In genomic region chr12:16020034-16020433, GRCh38 we compare ENCODE assay signal across 17 cellular contexts.
"Had no signal": no experiment of that assay in that cellular context is flagged by ENCODE, and none has a peak within 500 bp of the region (broad histone marks: within the 10 kb centered on the region; RNA-seq: fewer than 3 reads in every experiment).

No MANE protein-coding gene starts in this region.

- H3K4me1 ChIP-seq: adrenal gland, tibial artery, uterus had no signal

- H3K27ac ChIP-seq: adrenal gland, hepatocyte, neutrophil, tibial artery, uterus had no signal

- H3K27ac Mint-ChIP-seq: activated CD4-positive, alpha-beta T cell treated with anti-CD3 and anti-CD28 coated beads for 36 hours; activated CD8-positive, alpha-beta T cell treated with anti-CD3 and anti-CD28 coated beads for 36 hours; naive B cell; stimulated activated memory B cell treated with anti-CD40 and anti-IgM and Interleukin-4, amounts not matched to agents 10 μg/mL and 1 μg/mL and 100 μg/mL, for 72 hours had no signal

- H3K27me3 ChIP-seq: adrenal gland, hepatocyte, neutrophil, tibial artery, uterus had no signal

- H3K4me3 Mint-ChIP-seq: activated CD4-positive, alpha-beta T cell treated with anti-CD3 and anti-CD28 coated beads for 36 hours; activated CD8-positive, alpha-beta T cell treated with anti-CD3 and anti-CD28 coated beads for 36 hours; activated T-cell treated with anti-CD3 and anti-CD28 coated beads, Interleukin-2, amount 50 U/mL, for 4 hours; naive B cell; stimulated activated memory B cell treated with anti-CD40 and anti-IgM and Interleukin-4, amounts not matched to agents 10 μg/mL and 1 μg/mL and 100 μg/mL, for 72 hours had no signal

- H3K4me3 ChIP-seq: adrenal gland, hepatocyte, tibial artery, uterus had no signal

- H3K27me3 Mint-ChIP-seq: activated CD4-positive, alpha-beta T cell treated with anti-CD3 and anti-CD28 coated beads for 36 hours; activated CD8-positive, alpha-beta T cell treated with anti-CD3 and anti-CD28 coated beads for 36 hours; naive B cell; stimulated activated memory B cell treated with anti-CD40 and anti-IgM and Interleukin-4, amounts not matched to agents 10 μg/mL and 1 μg/mL and 100 μg/mL, for 72 hours had no signal

- DNase-seq: activated CD4-positive, alpha-beta T cell treated with anti-CD3 and anti-CD28 coated beads for 36 hours; activated CD8-positive, alpha-beta T cell treated with anti-CD3 and anti-CD28 coated beads for 36 hours; activated effector memory CD4-positive, alpha-beta T cell treated with Interleukin-2 at 50 U/mL for 16 hours; activated naive CD4-positive, alpha-beta T cell treated with anti-CD3 and anti-CD28 coated beads, Interleukin-2, amount 50 U/mL, for 16 hours; activated T-cell treated with anti-CD3 and anti-CD28 coated beads, Interleukin-2, amount 50 U/mL, for 4 hours; adrenal gland; naive B cell; posterior cingulate gyrus; retina; stimulated activated CD4-positive, alpha-beta T cell treated with anti-CD3 and anti-CD28 coated beads, Interleukin-2, amount 100 ng/mL, for 48 hours; T1000; tibial artery; uterus had no signal

- H3K36me3 ChIP-seq: adrenal gland, neutrophil, uterus had no signal

- H3K9me3 ChIP-seq: adrenal gland, uterus had no signal

- H3K4me1 Mint-ChIP-seq: activated CD4-positive, alpha-beta T cell treated with anti-CD3 and anti-CD28 coated beads for 36 hours; stimulated activated memory B cell treated with anti-CD40 and anti-IgM and Interleukin-4, amounts not matched to agents 10 μg/mL and 1 μg/mL and 100 μg/mL, for 72 hours had no signal

- ATAC-seq: activated CD4-positive, alpha-beta T cell treated with anti-CD3 and anti-CD28 coated beads for 36 hours; activated CD8-positive, alpha-beta T cell treated with anti-CD3 and anti-CD28 coated beads for 36 hours; activated T-cell treated with anti-CD3 and anti-CD28 coated beads, Interleukin-2, amount 50 U/mL, for 4 hours; left lobe of liver; stimulated activated memory B cell treated with anti-CD40 and anti-IgM and Interleukin-4, amounts not matched to agents 10 μg/mL and 1 μg/mL and 100 μg/mL, for 72 hours had no signal
